In genomic region chr5:14167211-14167845, GRCh38 we compare ENCODE assay signal across 9 cellular contexts. TPM values are rescaled to one million over a fixed set of nuclear protein-coding genes. Genes with fewer than 3 reads are reported as not detected.
DNase-seq lines count a peak whose midpoint lies in the region; ATAC-seq, FAIRE-seq and TF ChIP-seq lines count a peak whose summit lies in the region.
"Had no signal": no experiment of that assay in that cellular context is flagged by ENCODE, and none has a peak within 500 bp of the region (broad histone marks: within the 10 kb centered on the region; RNA-seq: fewer than 3 reads in every experiment).

No MANE protein-coding gene starts in this region.

- H2AFZ ChIP-seq in SK-N-SH (ENCODE audit: low read depth) = no peak overlapping the region

- H4K5ac ChIP-seq in mesendoderm (ENCODE audit: low read length) = no peak overlapping the region

- no peak overlapping the region for H2BK120ac ChIP-seq in mesendoderm (ENCODE audit: low read depth, low read length)

- H3K27me3 ChIP-seq in SK-N-SH (ENCODE audit: insufficient read depth) (no peaks in the 10 kb centered on the region), mesendoderm (ENCODE audit: insufficient read depth, low read length, poor library complexity) (no peaks in the 10 kb centered on the region), HAP-1 (ENCODE audit: low read depth) (no peaks in the 10 kb centered on the region)

- H3K79me2 ChIP-seq in SK-N-SH (ENCODE audit: insufficient read depth) (peaks cover 100% of the 10 kb centered on the region), mesendoderm (ENCODE audit: control insufficient read depth, insufficient read depth, low read length) (peaks cover 91% of the 10 kb centered on the region)

- H3K4me2 ChIP-seq in SK-N-SH (peak overlapping the region; percentile 22), mesendoderm (ENCODE audit: low read length) (no peak overlapping the region)

- 75% methylated on average over 5 of the region's 5 CpGs for WGBS in SK-N-SH (ENCODE audit: low lambda C conversion rate)
- WGBS in mesendoderm (ENCODE audit: extremely low coverage, insufficient coverage, low lambda C conversion rate) = no CpG with 5 or more reads among the region's 5 CpGs

- H2BK15ac ChIP-seq in mesendoderm (replicated peaks; ENCODE audit: low read depth) = no peak overlapping the region

- CTCF ChIA-PET in SK-N-SH (lab: Yijun Ruan, JAX) = no interaction called here

- peaks cover 10 to 50% of the 10 kb centered on the region in 2 experiments for H3K4me1 ChIP-seq in SK-N-SH (ENCODE audit: control insufficient read depth in 1 of 2, insufficient read depth in 2 of 2, low read depth in 1 of 2, low read length in 1 of 2)
- peaks cover 35% of the 10 kb centered on the region for H3K4me1 ChIP-seq in mesendoderm (ENCODE audit: control insufficient read depth, low read depth, low read length)
- H3K4me1 ChIP-seq in HAP-1 = peaks cover 33% of the 10 kb centered on the region

- peaks cover 38% of the 10 kb centered on the region for H3F3A ChIP-seq in SK-N-SH (replicated peaks; ENCODE audit: insufficient read depth)

- no peak for TF ChIP-seq CTCF in SK-N-SH (IDR thresholded peaks at IDR 0.05)

- H3K23ac ChIP-seq in mesendoderm (ENCODE audit: low read length) = no peak overlapping the region

- H4K20me1 ChIP-seq in SK-N-SH (ENCODE audit: insufficient read depth) = peaks cover 98% of the 10 kb centered on the region

- H4K8ac ChIP-seq in mesendoderm (ENCODE audit: low read depth, low read length) = no peak overlapping the region

- no peak for FAIRE-seq in GM19239 (lab: Jason Lieb, UNC)

- in situ Hi-C loops in HAP-1 (cut with MboI; ENCODE audit: low sequenced_read_pairs) = no loop called here

- H2AK5ac ChIP-seq in mesendoderm (ENCODE audit: low read length) = no peak overlapping the region

- POLR2A ChIA-PET in SK-N-SH (lab: Yijun Ruan, JAX) = no interaction called here

- ATAC-seq in HG02588 (IDR thresholded peaks at IDR 0.05; ENCODE audit: unreplicated experiment) (peak; percentile 39), GM19397 (IDR thresholded peaks at IDR 0.05; ENCODE audit: unreplicated experiment) (no peak)

- H3K27ac ChIP-seq in SK-N-SH (ENCODE audit: low read depth in 2 of 2, low read length in 1 of 2) (peak overlapping the region in 1 of 2 experiments; percentile 80; a peak in 1 of 4 replicates), mesendoderm (ENCODE audit: low read depth, low read length) (no peak overlapping the region)

- no peak overlapping the region for H3K56ac ChIP-seq in mesendoderm (ENCODE audit: low read length)

- H3K4me3 ChIP-seq in SK-N-SH (ENCODE audit: low read depth in 2 of 2, low read length in 1 of 2) (no peak overlapping the region), mesendoderm (ENCODE audit: low read length) (no peak overlapping the region), HAP-1 (no peak overlapping the region)

- no peak overlapping the region for H2BK5ac ChIP-seq in mesendoderm (ENCODE audit: low read length)

- no peak for TF ChIP-seq EP300 in SK-N-SH (IDR thresholded peaks at IDR 0.05; ENCODE audit: borderline replicate concordance in 1 of 2, low read depth in 1 of 2, low read length in 1 of 2)

- H3K9ac ChIP-seq in SK-N-SH = no peak overlapping the region
- no peak overlapping the region for H3K9ac ChIP-seq in mesendoderm (ENCODE audit: low read length)

- H3K9me3 ChIP-seq in SK-N-SH = no peaks in the 10 kb centered on the region
- peaks cover 6% of the 10 kb centered on the region; the same call in 1 of the 2 replicates for H3K9me3 ChIP-seq in HAP-1

- DNase-seq in EH (ENCODE audit: low read depth) (peak; percentile 66), SK-N-SH (no peak), mesendoderm (no peak), NCI-H345 (lab: John Stamatoyannopoulos, UW) (no peak), HAP-1 (ENCODE audit: low spot score in 2 of 2) (no peak), GM19239 (ENCODE audit: insufficient read length, low spot score) (no peak)
- DNase-seq: T-helper 2 cell had no signal

- H3K36me3 ChIP-seq in SK-N-SH (replicated peaks in 1 of 2; ENCODE audit: control insufficient read depth in 1 of 2, insufficient read depth in 2 of 2, low read length in 1 of 2) (peaks cover 3 to 11% of the 10 kb centered on the region in 2 experiments), mesendoderm (ENCODE audit: control insufficient read depth, insufficient read depth, low read length) (no peaks in the 10 kb centered on the region), HAP-1 (replicated peaks) (no peaks in the 10 kb centered on the region; the same call in 1 of the 2 replicates)

- H3K18ac ChIP-seq in mesendoderm (ENCODE audit: low read length) = peak overlapping the region; percentile 45

- no peak overlapping the region for H3K4ac ChIP-seq in mesendoderm (ENCODE audit: low read depth, low read length)

- no peaks in the 10 kb centered on the region for H3K9me2 ChIP-seq in SK-N-SH

- peaks cover 24% of the 10 kb centered on the region for H3K79me1 ChIP-seq in mesendoderm (ENCODE audit: low read length)

- TF ChIP-seq RAD21 in SK-N-SH (IDR thresholded peaks at IDR 0.05; ENCODE audit: low read length) = no peak

TF ChIP-seq in SK-N-SH, 30 proteins besides CTCF, POLR2A, EP300 and RAD21:
- TF ChIP-seq FOSL2 (IDR thresholded peaks at IDR 0.05; ENCODE audit: borderline replicate concordance, low read depth) (peak; percentile 22; the same call in 1 of the 2 replicates), MAX (IDR thresholded peaks at IDR 0.05; ENCODE audit: low read depth) (peak; percentile 61), CHD2 (IDR thresholded peaks at IDR 0.05; ENCODE audit: low read length, partially characterized antibody) (no peak)

RNA-seq across cellular contexts. Expression of gene TRIO, which starts 24.2 kb away (rescaled TPM):
- polyA plus RNA-seq in SK-N-SH (2012; rRNA removed) = 225 and 229 TPM in 2 replicates
- polyA plus RNA-seq in SK-N-SH (2012; cell fraction: cytosol; rRNA removed) = 101 and 117 TPM in 2 replicates
- polyA plus RNA-seq in SK-N-SH (2012; cell fraction: nucleus; rRNA removed) = 1,118 and 1,202 TPM in 2 replicates
- polyA plus RNA-seq in mesendoderm (2013, experiment 1 of 2) = 32.6 TPM
- 32.2 TPM for polyA plus RNA-seq in mesendoderm (2013, experiment 2 of 2)
